1 cellular context compared by ENCODE assay signal in the genomic region with DNA sequence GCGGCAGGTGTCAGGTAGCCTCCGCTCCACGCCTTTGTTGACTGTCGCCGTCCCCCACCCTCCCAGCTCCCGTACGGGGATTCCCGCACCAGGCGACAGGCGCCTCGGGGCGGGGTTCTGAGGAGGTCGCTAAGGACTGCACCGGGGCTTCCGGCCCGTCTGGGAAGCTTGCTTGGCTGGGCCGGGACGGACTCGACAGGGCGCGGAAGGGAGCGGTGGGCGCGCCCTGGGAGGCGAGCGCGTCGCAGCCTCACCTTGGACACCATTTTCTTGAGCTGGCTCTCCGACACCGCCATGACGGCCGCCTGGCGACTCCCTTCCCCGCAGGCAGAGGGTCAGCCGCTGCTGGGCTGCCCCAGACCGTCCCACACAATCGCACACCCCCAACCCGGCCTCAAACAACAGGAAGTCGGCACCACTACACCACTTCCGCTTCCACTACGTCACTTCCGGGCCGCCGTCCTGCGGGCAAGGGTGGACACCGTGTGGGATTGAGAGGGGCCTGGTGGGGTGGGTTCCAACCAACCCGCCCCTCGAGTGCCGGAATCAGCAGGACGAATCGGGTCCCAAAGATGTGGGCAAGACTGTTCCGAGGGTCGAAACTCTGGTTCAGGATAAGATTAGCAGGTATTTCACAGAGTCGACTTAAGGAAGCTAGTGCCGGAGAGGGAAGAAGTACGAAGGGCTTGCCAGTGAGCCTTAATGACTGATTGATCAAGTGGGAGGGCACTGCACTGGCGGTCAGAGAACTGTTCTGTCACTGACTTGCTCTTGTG.
A peak's percentile ranks its signal among the peaks of the same experiment; 100 is the strongest.
TF ChIP-seq lines count a peak whose summit lies in the region.

TSS of gene TSG101 (minus strand) at position 422 of the 776 bp plus-strand sequence. CDS start at position 296, 126 bp downstream.

TF ChIP-seq in HepG2, 621 proteins besides CTCF, POLR2A, EP300 and RAD21 (continued from another document and continues in another):
- TF ChIP-seq ZBTB38 (CRISPR knock-in tag; IDR thresholded peaks at IDR 0.05) (no peak; the same call in 1 of the 2 replicates), KAT8 (CRISPR knock-in tag; IDR thresholded peaks at IDR 0.05) (peak; percentile 98), ZNF564 (CRISPR knock-in tag; IDR thresholded peaks at IDR 0.05) (peak; percentile 67), MLLT10 (CRISPR knock-in tag; IDR thresholded peaks at IDR 0.05) (no peak), DDIT3 (CRISPR knock-in tag; IDR thresholded peaks at IDR 0.05) (no peak), HNF1A (IDR thresholded peaks at IDR 0.05; ENCODE audit: low read depth) (no peak), HNF1A (CRISPR knock-in tag; IDR thresholded peaks at IDR 0.05; ENCODE audit: borderline replicate concordance) (no peak; the same call in none of the 2 replicates), NFE2L2 (IDR thresholded peaks at IDR 0.05; ENCODE audit: low read length) (no peak), ZNF446 (CRISPR knock-in tag; IDR thresholded peaks at IDR 0.05) (no peak), ZNF597 (CRISPR knock-in tag; IDR thresholded peaks at IDR 0.05) (no peak), ZNF768 (CRISPR knock-in tag; IDR thresholded peaks at IDR 0.05) (peak; percentile 78), POLR2G (IDR thresholded peaks at IDR 0.05; ENCODE audit: low read depth, low read length) (peak; percentile 99), KDM5A (IDR thresholded peaks at IDR 0.05; ENCODE audit: borderline replicate concordance, low read length) (peak; percentile 92), ZNF839 (CRISPR knock-in tag; IDR thresholded peaks at IDR 0.05; ENCODE audit: borderline replicate concordance) (peak; percentile 93), ZZZ3 (CRISPR knock-in tag; IDR thresholded peaks at IDR 0.05; ENCODE audit: borderline replicate concordance) (0 out of 2 replicates have a peak, but pooled peaks have one; percentile 76), ZNF101 (CRISPR knock-in tag; IDR thresholded peaks at IDR 0.05; ENCODE audit: borderline replicate concordance, low read depth) (no peak), ZSCAN25 (CRISPR knock-in tag; IDR thresholded peaks at IDR 0.05) (peak; percentile 51; the same call in 1 of the 2 replicates), CCDC6 (CRISPR knock-in tag; IDR thresholded peaks at IDR 0.05) (peak; percentile 87), ZNF333 (CRISPR knock-in tag; IDR thresholded peaks at IDR 0.05; ENCODE audit: borderline replicate concordance) (peak; percentile 55; the same call in 1 of the 2 replicates), SP4 (CRISPR knock-in tag; IDR thresholded peaks at IDR 0.05) (peak; percentile 82), U2AF1 (optimal IDR thresholded peaks at IDR 0.05; ENCODE audit: low read depth, low read length) (peak; percentile 90), HNRNPK (IDR thresholded peaks at IDR 0.05; ENCODE audit: low read depth, low read length, poor library complexity, severe bottlenecking) (peak; percentile 68), ZNF280B (CRISPR knock-in tag; IDR thresholded peaks at IDR 0.05; ENCODE audit: borderline replicate concordance) (peak; percentile 83; the same call in 1 of the 2 replicates), TARDBP (CRISPR knock-in tag; IDR thresholded peaks at IDR 0.05) (peak; percentile 84), HMG20B (CRISPR knock-in tag; conservative IDR thresholded peaks at IDR 0.05) (no peak)
- TF ChIP-seq, protein P1, sequence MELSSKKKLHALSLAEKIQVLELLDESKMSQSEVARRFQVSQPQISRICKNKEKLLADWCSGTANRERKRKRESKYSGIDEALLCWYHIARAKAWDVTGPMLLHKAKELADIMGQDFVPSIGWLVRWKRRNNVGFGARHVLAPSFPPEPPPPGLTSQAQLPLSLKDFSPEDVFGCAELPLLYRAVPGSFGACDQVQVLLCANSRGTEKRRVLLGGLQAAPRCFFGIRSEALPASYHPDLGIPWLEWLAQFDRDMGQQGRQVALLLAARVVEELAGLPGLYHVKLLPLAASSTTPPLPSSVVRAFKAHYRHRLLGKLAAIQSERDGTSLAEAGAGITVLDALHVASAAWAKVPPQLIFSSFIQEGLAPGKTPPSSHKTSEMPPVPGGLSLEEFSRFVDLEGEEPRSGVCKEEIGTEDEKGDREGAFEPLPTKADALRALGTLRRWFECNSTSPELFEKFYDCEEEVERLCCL (CRISPR knock-in tag; IDR thresholded peaks at IDR 0.05; ENCODE audit: borderline replicate concordance) = peak; percentile 65; the same call in 1 of the 2 replicates
- TF ChIP-seq, protein P2, sequence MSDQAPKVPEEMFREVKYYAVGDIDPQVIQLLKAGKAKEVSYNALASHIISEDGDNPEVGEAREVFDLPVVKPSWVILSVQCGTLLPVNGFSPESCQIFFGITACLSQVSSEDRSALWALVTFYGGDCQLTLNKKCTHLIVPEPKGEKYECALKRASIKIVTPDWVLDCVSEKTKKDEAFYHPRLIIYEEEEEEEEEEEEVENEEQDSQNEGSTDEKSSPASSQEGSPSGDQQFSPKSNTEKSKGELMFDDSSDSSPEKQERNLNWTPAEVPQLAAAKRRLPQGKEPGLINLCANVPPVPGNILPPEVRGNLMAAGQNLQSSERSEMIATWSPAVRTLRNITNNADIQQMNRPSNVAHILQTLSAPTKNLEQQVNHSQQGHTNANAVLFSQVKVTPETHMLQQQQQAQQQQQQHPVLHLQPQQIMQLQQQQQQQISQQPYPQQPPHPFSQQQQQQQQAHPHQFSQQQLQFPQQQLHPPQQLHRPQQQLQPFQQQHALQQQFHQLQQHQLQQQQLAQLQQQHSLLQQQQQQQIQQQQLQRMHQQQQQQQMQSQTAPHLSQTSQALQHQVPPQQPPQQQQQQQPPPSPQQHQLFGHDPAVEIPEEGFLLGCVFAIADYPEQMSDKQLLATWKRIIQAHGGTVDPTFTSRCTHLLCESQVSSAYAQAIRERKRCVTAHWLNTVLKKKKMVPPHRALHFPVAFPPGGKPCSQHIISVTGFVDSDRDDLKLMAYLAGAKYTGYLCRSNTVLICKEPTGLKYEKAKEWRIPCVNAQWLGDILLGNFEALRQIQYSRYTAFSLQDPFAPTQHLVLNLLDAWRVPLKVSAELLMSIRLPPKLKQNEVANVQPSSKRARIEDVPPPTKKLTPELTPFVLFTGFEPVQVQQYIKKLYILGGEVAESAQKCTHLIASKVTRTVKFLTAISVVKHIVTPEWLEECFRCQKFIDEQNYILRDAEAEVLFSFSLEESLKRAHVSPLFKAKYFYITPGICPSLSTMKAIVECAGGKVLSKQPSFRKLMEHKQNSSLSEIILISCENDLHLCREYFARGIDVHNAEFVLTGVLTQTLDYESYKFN (CRISPR knock-in tag; conservative IDR thresholded peaks at IDR 0.05) = peak; percentile 69
- TF ChIP-seq, protein P3, sequence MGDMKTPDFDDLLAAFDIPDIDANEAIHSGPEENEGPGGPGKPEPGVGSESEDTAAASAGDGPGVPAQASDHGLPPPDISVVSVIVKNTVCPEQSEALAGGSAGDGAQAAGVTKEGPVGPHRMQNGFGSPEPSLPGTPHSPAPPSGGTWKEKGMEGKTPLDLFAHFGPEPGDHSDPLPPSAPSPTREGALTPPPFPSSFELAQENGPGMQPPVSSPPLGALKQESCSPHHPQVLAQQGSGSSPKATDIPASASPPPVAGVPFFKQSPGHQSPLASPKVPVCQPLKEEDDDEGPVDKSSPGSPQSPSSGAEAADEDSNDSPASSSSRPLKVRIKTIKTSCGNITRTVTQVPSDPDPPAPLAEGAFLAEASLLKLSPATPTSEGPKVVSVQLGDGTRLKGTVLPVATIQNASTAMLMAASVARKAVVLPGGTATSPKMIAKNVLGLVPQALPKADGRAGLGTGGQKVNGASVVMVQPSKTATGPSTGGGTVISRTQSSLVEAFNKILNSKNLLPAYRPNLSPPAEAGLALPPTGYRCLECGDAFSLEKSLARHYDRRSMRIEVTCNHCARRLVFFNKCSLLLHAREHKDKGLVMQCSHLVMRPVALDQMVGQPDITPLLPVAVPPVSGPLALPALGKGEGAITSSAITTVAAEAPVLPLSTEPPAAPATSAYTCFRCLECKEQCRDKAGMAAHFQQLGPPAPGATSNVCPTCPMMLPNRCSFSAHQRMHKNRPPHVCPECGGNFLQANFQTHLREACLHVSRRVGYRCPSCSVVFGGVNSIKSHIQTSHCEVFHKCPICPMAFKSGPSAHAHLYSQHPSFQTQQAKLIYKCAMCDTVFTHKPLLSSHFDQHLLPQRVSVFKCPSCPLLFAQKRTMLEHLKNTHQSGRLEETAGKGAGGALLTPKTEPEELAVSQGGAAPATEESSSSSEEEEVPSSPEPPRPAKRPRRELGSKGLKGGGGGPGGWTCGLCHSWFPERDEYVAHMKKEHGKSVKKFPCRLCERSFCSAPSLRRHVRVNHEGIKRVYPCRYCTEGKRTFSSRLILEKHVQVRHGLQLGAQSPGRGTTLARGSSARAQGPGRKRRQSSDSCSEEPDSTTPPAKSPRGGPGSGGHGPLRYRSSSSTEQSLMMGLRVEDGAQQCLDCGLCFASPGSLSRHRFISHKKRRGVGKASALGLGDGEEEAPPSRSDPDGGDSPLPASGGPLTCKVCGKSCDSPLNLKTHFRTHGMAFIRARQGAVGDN (CRISPR knock-in tag; IDR thresholded peaks at IDR 0.05) = peak; percentile 95
- TF ChIP-seq, protein P4, sequence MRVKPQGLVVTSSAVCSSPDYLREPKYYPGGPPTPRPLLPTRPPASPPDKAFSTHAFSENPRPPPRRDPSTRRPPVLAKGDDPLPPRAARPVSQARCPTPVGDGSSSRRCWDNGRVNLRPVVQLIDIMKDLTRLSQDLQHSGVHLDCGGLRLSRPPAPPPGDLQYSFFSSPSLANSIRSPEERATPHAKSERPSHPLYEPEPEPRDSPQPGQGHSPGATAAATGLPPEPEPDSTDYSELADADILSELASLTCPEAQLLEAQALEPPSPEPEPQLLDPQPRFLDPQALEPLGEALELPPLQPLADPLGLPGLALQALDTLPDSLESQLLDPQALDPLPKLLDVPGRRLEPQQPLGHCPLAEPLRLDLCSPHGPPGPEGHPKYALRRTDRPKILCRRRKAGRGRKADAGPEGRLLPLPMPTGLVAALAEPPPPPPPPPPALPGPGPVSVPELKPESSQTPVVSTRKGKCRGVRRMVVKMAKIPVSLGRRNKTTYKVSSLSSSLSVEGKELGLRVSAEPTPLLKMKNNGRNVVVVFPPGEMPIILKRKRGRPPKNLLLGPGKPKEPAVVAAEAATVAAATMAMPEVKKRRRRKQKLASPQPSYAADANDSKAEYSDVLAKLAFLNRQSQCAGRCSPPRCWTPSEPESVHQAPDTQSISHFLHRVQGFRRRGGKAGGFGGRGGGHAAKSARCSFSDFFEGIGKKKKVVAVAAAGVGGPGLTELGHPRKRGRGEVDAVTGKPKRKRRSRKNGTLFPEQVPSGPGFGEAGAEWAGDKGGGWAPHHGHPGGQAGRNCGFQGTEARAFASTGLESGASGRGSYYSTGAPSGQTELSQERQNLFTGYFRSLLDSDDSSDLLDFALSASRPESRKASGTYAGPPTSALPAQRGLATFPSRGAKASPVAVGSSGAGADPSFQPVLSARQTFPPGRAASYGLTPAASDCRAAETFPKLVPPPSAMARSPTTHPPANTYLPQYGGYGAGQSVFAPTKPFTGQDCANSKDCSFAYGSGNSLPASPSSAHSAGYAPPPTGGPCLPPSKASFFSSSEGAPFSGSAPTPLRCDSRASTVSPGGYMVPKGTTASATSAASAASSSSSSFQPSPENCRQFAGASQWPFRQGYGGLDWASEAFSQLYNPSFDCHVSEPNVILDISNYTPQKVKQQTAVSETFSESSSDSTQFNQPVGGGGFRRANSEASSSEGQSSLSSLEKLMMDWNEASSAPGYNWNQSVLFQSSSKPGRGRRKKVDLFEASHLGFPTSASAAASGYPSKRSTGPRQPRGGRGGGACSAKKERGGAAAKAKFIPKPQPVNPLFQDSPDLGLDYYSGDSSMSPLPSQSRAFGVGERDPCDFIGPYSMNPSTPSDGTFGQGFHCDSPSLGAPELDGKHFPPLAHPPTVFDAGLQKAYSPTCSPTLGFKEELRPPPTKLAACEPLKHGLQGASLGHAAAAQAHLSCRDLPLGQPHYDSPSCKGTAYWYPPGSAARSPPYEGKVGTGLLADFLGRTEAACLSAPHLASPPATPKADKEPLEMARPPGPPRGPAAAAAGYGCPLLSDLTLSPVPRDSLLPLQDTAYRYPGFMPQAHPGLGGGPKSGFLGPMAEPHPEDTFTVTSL (CRISPR knock-in tag; IDR thresholded peaks at IDR 0.05; ENCODE audit: borderline replicate concordance) = peak; percentile 34; the same call in 1 of the 2 replicates
